ENCODE assay signal across 36 cellular contexts in the genomic region with DNA sequence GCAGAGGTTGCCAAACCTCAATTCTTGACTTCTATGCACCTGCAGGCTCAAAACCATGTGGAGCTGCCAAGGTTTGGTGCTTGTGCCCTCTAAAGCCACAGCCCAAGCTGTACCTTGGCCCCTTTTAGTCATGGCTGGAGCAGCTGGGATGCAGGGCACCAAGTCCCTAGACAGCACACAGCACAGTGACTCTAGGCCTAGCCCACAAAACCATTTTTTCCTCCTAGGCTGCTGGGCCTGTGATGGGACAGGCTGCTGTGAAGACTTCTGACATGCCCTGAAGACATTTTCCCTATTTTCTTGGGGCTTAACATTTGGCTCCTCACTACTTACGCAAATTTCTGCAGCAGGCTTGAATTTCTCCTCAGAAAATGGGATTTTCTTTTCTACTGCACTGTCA. TPM values are rescaled to one million over a fixed set of nuclear protein-coding genes. Genes with fewer than 3 reads are reported as not detected.
"Had no signal": no experiment of that assay in that cellular context is flagged by ENCODE, and none has a peak within 500 bp of the region (broad histone marks: within the 10 kb centered on the region; RNA-seq: fewer than 3 reads in every experiment).

No MANE protein-coding gene starts in this region.

- DNase-seq: Karpas-422, Kasumi-1, MG63, MM.1S, MV-4-11, NCI-H1048, NCI-H1092 treated with DMSO at 0.1 percent for 48 hours, NCI-H1105, NCI-H1105 treated with DMSO at 0.1 percent for 48 hours, NCI-H1417, NCI-H1417 treated with DMSO at 0.1 percent for 48 hours, NCI-H1436, NCI-H1436 treated with DMSO at 0.1 percent for 48 hours, NCI-H146, NCI-H1694, NCI-H1694 treated with DMSO at 0.1 percent for 48 hours, NCI-H187, NCI-H187 treated with DMSO at 0.1 percent for 48 hours, NCI-H1930, NCI-H2029, NCI-H2029 treated with DMSO at 0.1 percent for 48 hours, NCI-H2081, NCI-H2081 treated with DMSO at 0.1 percent for 48 hours, NCI-H2107, NCI-H2171, NCI-H2171 treated with DMSO at 0.1 percent for 48 hours, NCI-H2227 treated with DMSO at 0.1 percent for 48 hours, NCI-H226, NCI-H345, NCI-H446, NCI-H446 treated with DMSO at 0.1 percent for 48 hours, NCI-H510A, NCI-H510A treated with DMSO at 0.1 percent for 48 hours, NCI-H524 had no signal

- H3K27me3 ChIP-seq: MG63 had no signal

- H3K9me3 ChIP-seq: MG63 had no signal

- H3K36me3 ChIP-seq: MG63 had no signal

- H3K4me3 ChIP-seq: MG63 had no signal

RNA-seq across cellular contexts. Expression of gene LRRN3, which starts 27.8 kb away (rescaled TPM):
- total RNA-seq: MCF 10A, NCI-H460 had no signal
